ENCODE assay signal across 30 cellular contexts in the genomic region with DNA sequence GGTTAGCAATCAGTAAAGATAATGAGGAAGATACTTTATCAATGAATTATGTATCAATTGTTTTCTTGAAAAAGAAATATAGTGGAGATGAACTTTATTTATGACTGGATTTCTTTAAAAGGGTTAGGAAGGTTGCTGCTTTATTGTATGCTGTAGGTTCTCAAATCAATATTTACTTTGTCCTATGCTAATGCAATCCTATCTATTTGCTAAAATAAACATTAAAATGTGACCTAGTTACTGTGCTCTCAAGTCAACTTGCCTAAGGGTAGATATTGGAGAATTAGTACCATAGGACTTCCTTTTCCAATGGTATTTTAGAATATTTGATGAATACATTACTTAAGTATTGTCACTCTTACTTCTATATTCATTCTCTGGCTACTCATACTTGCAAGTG.
"Had no signal": no experiment of that assay in that cellular context is flagged by ENCODE, and none has a peak within 500 bp of the region (broad histone marks: within the 10 kb centered on the region; RNA-seq: fewer than 3 reads in every experiment).

No MANE protein-coding gene starts in this region.

- H3K4me3 ChIP-seq: esophagus muscularis mucosa, heart left ventricle, lower lobe of right lung, psoas muscle, right atrium auricular region, smooth muscle cell, thyroid gland, upper lobe of left lung, vagina had no signal

- H3K4me1 ChIP-seq: esophagus muscularis mucosa, foreskin keratinocyte, heart left ventricle, lower lobe of right lung, parathyroid adenoma, psoas muscle, right atrium auricular region, thyroid gland, upper lobe of left lung, vagina had no signal

- ATAC-seq: activated naive CD4-positive, alpha-beta T cell treated with anti-CD3 and anti-CD28 coated beads, Interleukin-2, amount 50 U/mL, for 72 hours; activated T-cell treated with anti-CD3 and anti-CD28 coated beads, Interleukin-2, amount 50 U/mL, for 72 hours; foreskin keratinocyte; heart left ventricle; left lobe of liver; lower lobe of right lung; naive thymus-derived CD8-positive, alpha-beta T cell; psoas muscle; stimulated activated memory B cell treated with anti-CD40 and anti-IgM and Interleukin-4, amounts not matched to agents 10 μg/mL and 1 μg/mL and 100 μg/mL, for 72 hours; stimulated activated naive CD8-positive, alpha-beta T cell treated with anti-CD3 and anti-CD28 coated beads, Interleukin-15, amount 100 ng/mL, for 72 hours had no signal

- H3K9ac ChIP-seq: parathyroid adenoma had no signal

- H3K27ac ChIP-seq: esophagus muscularis mucosa, foreskin keratinocyte, heart left ventricle, lower lobe of right lung, parathyroid adenoma, psoas muscle, right atrium auricular region, thyroid gland, upper lobe of left lung, vagina had no signal

- FAIRE-seq: bronchial epithelial cell had no signal

- H3K79me2 ChIP-seq: parathyroid adenoma had no signal

- H2AFZ ChIP-seq: parathyroid adenoma had no signal

- H3K4me2 ChIP-seq: smooth muscle cell had no signal

- H3K36me3 ChIP-seq: esophagus muscularis mucosa, heart left ventricle, lower lobe of right lung, right atrium auricular region, thyroid gland, upper lobe of left lung, vagina had no signal

- H3K27me3 ChIP-seq: esophagus muscularis mucosa, foreskin keratinocyte, right atrium auricular region, thyroid gland, upper lobe of left lung, vagina had no signal

- H3K9me3 ChIP-seq: esophagus muscularis mucosa, heart left ventricle, lower lobe of right lung, psoas muscle, right atrium auricular region, thyroid gland, upper lobe of left lung, vagina had no signal

- DNase-seq: activated B cell treated with CpG ODN at 0.5 μM for 24 hours; activated naive CD4-positive, alpha-beta T cell; activated T-cell treated with anti-CD3 and anti-CD28 coated beads for 4 hours; activated T-cell treated with anti-CD3 and anti-CD28 coated beads, Interleukin-2, amount 50 U/mL, for 72 hours; dermis blood vessel endothelial cell; effector CD4-positive, alpha-beta T cell; foreskin keratinocyte; heart left ventricle; hypothalamus; immature natural killer cell; lower lobe of right lung; mesenchymal stem cell; naive thymus-derived CD8-positive, alpha-beta T cell; nucleus accumbens; psoas muscle; stimulated activated CD4-positive, alpha-beta T cell treated with anti-CD3 and anti-CD28 coated beads, Interleukin-1b, Interleukin-23, amount 100 ng/mL, for 48 hours; stimulated activated CD4-positive, alpha-beta T cell treated with anti-CD3 and anti-CD28 coated beads, Interleukin-4, amount 100 ng/mL, for 4 hours; stimulated activated CD8-positive, alpha-beta memory T cell treated with anti-CD3 and anti-CD28 coated beads, Interleukin-4, amount 100 ng/mL, for 48 hours; stimulated activated naive CD8-positive, alpha-beta T cell treated with anti-CD3 and anti-CD28 coated beads, Interleukin-15, amount 100 ng/mL, for 72 hours; thyroid gland; upper lobe of left lung had no signal
